23 cellular contexts compared by ENCODE assay signal in genomic region chr17:12201294-12201693, GRCh38.
A peak's percentile ranks its signal among the peaks of the same experiment; 100 is the strongest.
DNase-seq lines count a peak whose midpoint lies in the region; ATAC-seq and TF ChIP-seq lines count a peak whose summit lies in the region.
"Had no signal": no experiment of that assay in that cellular context is flagged by ENCODE, and none has a peak within 500 bp of the region (broad histone marks: within the 10 kb centered on the region; RNA-seq: fewer than 3 reads in every experiment).

No MANE protein-coding gene starts in this region.

- H3K4me1 ChIP-seq in sigmoid colon: peaks cover 0 to 29% (median 20%) of the 10 kb centered on the region in 4 donors
- H3K4me1 ChIP-seq: A549; BLaER1 treated with 17β-estradiol and CSF1 and Interleukin-3, amounts not matched to agents 10 nM and 100 nM had no signal

- peak in 3 of 4 donors; percentile 26 to 58 (median 54) for TF ChIP-seq EP300 in sigmoid colon (IDR thresholded peaks at IDR 0.05)

- no peaks in the 10 kb centered on the region for H3K9me3 ChIP-seq in sigmoid colon
- H3K9me3 ChIP-seq: A549; BLaER1 treated with 17β-estradiol and CSF1 and Interleukin-3, amounts not matched to agents 10 nM and 100 nM had no signal

- H3K27me3 Mint-ChIP-seq in osteocyte (ENCODE audit: unreplicated experiment): no peaks in the 10 kb centered on the region
- no peaks in the 10 kb centered on the region for H3K27me3 Mint-ChIP-seq in activated T-helper 1 cell treated with anti-CD3 and anti-CD28 coated beads, Interleukin-12 subunit alpha, Interleukin-12 subunit beta, Interleukin-2, Interleukin-4 antibody, amounts not matched to agents 30 ng/mL and 10 ng/mL and 1 ng/mL, durations not matched to agents 14 hours and 24 hours and 36 hours (ENCODE audit: insufficient read depth)
- H3K27me3 Mint-ChIP-seq: B cell; CD4-positive, alpha-beta T cell had no signal

- H3K27ac Mint-ChIP-seq in osteocyte (ENCODE audit: unreplicated experiment): no peak overlapping the region
- no peak overlapping the region for H3K27ac Mint-ChIP-seq in activated T-helper 1 cell treated with anti-CD3 and anti-CD28 coated beads, Interleukin-12 subunit alpha, Interleukin-12 subunit beta, Interleukin-2, Interleukin-4 antibody, amounts not matched to agents 30 ng/mL and 10 ng/mL and 1 ng/mL, durations not matched to agents 14 hours and 24 hours and 36 hours
- H3K27ac Mint-ChIP-seq: B cell; CD4-positive, alpha-beta T cell; CD8-positive, alpha-beta memory T cell had no signal

- H3K4me3 Mint-ChIP-seq in osteocyte (ENCODE audit: unreplicated experiment): no peak overlapping the region
- H3K4me3 Mint-ChIP-seq in activated T-helper 1 cell treated with anti-CD3 and anti-CD28 coated beads, Interleukin-12 subunit alpha, Interleukin-12 subunit beta, Interleukin-2, Interleukin-4 antibody, amounts not matched to agents 30 ng/mL and 10 ng/mL and 1 ng/mL, durations not matched to agents 14 hours and 24 hours and 36 hours: no peak overlapping the region
- H3K4me3 Mint-ChIP-seq: B cell; CD4-positive, alpha-beta T cell; CD8-positive, alpha-beta memory T cell had no signal

- no peaks in the 10 kb centered on the region for H3K27me3 ChIP-seq in sigmoid colon
- H3K27me3 ChIP-seq: BLaER1 treated with 17β-estradiol and CSF1 and Interleukin-3, amounts not matched to agents 10 nM and 100 nM had no signal

- no peaks in the 10 kb centered on the region for H3K4me1 Mint-ChIP-seq in osteocyte (ENCODE audit: unreplicated experiment)
- no peaks in the 10 kb centered on the region for H3K4me1 Mint-ChIP-seq in activated T-helper 1 cell treated with anti-CD3 and anti-CD28 coated beads, Interleukin-12 subunit alpha, Interleukin-12 subunit beta, Interleukin-2, Interleukin-4 antibody, amounts not matched to agents 30 ng/mL and 10 ng/mL and 1 ng/mL, durations not matched to agents 14 hours and 24 hours and 36 hours (ENCODE audit: low read depth)
- H3K4me1 Mint-ChIP-seq: B cell; CD8-positive, alpha-beta memory T cell had no signal

- peak; percentile 46 for DNase-seq in DMS 273 (lab: John Stamatoyannopoulos, UW; ENCODE audit: unreplicated experiment)
- DNase-seq in DMS 273 treated with DMSO at 0.1 percent for 48 hours (lab: John Stamatoyannopoulos, UW): no peak
- DNase-seq in osteocyte (ENCODE audit: extremely low spot score, unreplicated experiment): peak; percentile 42
- DNase-seq in sigmoid colon: peak; percentile 78
- no peak for DNase-seq in NCI-H2081 treated with DMSO at 0.1 percent for 48 hours (lab: John Stamatoyannopoulos, UW)
- DNase-seq in activated T-helper 1 cell treated with anti-CD3 and anti-CD28 coated beads, Interleukin-12 subunit alpha, Interleukin-12 subunit beta, Interleukin-2, Interleukin-4 antibody, amounts not matched to agents 30 ng/mL and 10 ng/mL and 1 ng/mL, durations not matched to agents 14 hours and 24 hours and 36 hours (ENCODE audit: low spot score): no peak
- DNase-seq: AML-193; CD4-positive, alpha-beta T cell; CD8-positive, alpha-beta memory T cell; COR-L47; DMS153; DMS53; DMS79; DND-41; EL; GDM1 had no signal

- no peak for ATAC-seq in GM19467 (IDR thresholded peaks at IDR 0.05; ENCODE audit: unreplicated experiment)
- ATAC-seq: GM12878 had no signal

- H3K36me3 Mint-ChIP-seq in osteocyte (ENCODE audit: unreplicated experiment): no peaks in the 10 kb centered on the region
- H3K36me3 Mint-ChIP-seq in activated T-helper 1 cell treated with anti-CD3 and anti-CD28 coated beads, Interleukin-12 subunit alpha, Interleukin-12 subunit beta, Interleukin-2, Interleukin-4 antibody, amounts not matched to agents 30 ng/mL and 10 ng/mL and 1 ng/mL, durations not matched to agents 14 hours and 24 hours and 36 hours (ENCODE audit: low read depth): no peaks in the 10 kb centered on the region
- H3K36me3 Mint-ChIP-seq: CD8-positive, alpha-beta memory T cell had no signal

- peaks cover 4% of the 10 kb centered on the region for H3K9me3 Mint-ChIP-seq in osteocyte (ENCODE audit: unreplicated experiment)
- no peaks in the 10 kb centered on the region for H3K9me3 Mint-ChIP-seq in activated T-helper 1 cell treated with anti-CD3 and anti-CD28 coated beads, Interleukin-12 subunit alpha, Interleukin-12 subunit beta, Interleukin-2, Interleukin-4 antibody, amounts not matched to agents 30 ng/mL and 10 ng/mL and 1 ng/mL, durations not matched to agents 14 hours and 24 hours and 36 hours
- H3K9me3 Mint-ChIP-seq: CD4-positive, alpha-beta T cell; CD8-positive, alpha-beta memory T cell had no signal

- H3K27ac ChIP-seq in sigmoid colon: peak overlapping the region in 3 of 4 donors; percentile 48 to 75 (median 71)
- H3K27ac ChIP-seq: 22Rv1; A549; BLaER1 treated with 17β-estradiol and CSF1 and Interleukin-3, amounts not matched to agents 10 nM and 100 nM; C4-2B had no signal

- 68 to 78% methylated on average over 3 of the region's 3 CpGs for WGBS in sigmoid colon, 2 donors

- TF ChIP-seq CTCF in osteocyte (IDR thresholded peaks at IDR 0.05): no peak
- no peak for TF ChIP-seq CTCF in sigmoid colon (IDR thresholded peaks at IDR 0.05)

- no peak for TF ChIP-seq POLR2A in sigmoid colon (IDR thresholded peaks at IDR 0.05)

- H3K4me3 ChIP-seq in sigmoid colon: no peak overlapping the region
- H3K4me3 ChIP-seq: A549; BLaER1 treated with 17β-estradiol and CSF1 and Interleukin-3, amounts not matched to agents 10 nM and 100 nM; GM12878 had no signal

- no peaks in the 10 kb centered on the region for H3K36me3 ChIP-seq in sigmoid colon
- H3K36me3 ChIP-seq: BLaER1 treated with 17β-estradiol and CSF1 and Interleukin-3, amounts not matched to agents 10 nM and 100 nM had no signal

- intact Hi-C loops in sigmoid colon (cut with DNase I): loop anchor here (2.0 kb wide), 1 partner anchor 30 kb away; no protein-coding TSS in a partner anchor
- intact Hi-C loops in activated T-helper 1 cell treated with anti-CD3 and anti-CD28 coated beads, Interleukin-12 subunit alpha, Interleukin-12 subunit beta, Interleukin-2, Interleukin-4 antibody, amounts not matched to agents 30 ng/mL and 10 ng/mL and 1 ng/mL, durations not matched to agents 14 hours and 24 hours and 36 hours (cut with micrococcal nuclease): no loop called here

Comparison
In these comparisons a context has a peak if more than half of its experiments do, and no peak if none do; other contexts are left out.
1. DNase-seq: peak in DMS 273 (single experiment), osteocyte (single experiment) and sigmoid colon (single experiment); none in DMS 273 treated with DMSO at 0.1 percent for 48 hours (single experiment), NCI-H2081 treated with DMSO at 0.1 percent for 48 hours (single experiment) and activated T-helper 1 cell treated with anti-CD3 and anti-CD28 coated beads, Interleukin-12 subunit alpha, Interleukin-12 subunit beta, Interleukin-2, Interleukin-4 antibody, amounts not matched to agents 30 ng/mL and 10 ng/mL and 1 ng/mL, durations not matched to agents 14 hours and 24 hours and 36 hours (single experiment).